Comparison of ENCODE assay signal across 1 cellular context in the genomic region with DNA sequence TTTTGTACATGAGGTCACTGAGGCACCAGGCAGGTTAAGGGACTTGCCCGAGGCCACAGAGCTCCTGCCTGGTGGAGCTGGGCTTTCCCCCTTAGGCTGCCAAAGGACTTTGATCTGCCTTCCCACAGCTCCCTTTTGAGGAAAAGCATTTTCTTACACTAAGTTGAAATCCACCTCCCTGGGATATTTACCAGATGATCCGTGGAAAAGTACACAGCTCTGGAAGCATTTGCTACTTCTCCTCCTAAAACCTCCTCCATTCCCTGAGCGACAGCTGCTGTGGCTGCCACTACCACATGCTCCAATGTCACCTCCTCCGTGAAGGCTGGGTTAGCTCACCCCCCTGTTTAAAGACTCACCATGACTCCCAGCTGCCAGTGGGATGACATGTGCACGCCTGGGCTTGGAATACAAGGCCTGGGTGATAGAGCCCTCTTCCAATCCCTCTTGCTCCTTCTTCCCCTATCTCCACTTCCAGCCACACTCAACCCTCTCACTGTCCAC.
A peak's percentile ranks its signal among the peaks of the same experiment; 100 is the strongest.
TF ChIP-seq lines count a peak whose summit lies in the region.

No MANE protein-coding gene starts in this region.

TF ChIP-seq in HepG2, 621 proteins besides CTCF, POLR2A, EP300 and RAD21 (continued from another document and continues in another):
- TF ChIP-seq, protein P1, sequence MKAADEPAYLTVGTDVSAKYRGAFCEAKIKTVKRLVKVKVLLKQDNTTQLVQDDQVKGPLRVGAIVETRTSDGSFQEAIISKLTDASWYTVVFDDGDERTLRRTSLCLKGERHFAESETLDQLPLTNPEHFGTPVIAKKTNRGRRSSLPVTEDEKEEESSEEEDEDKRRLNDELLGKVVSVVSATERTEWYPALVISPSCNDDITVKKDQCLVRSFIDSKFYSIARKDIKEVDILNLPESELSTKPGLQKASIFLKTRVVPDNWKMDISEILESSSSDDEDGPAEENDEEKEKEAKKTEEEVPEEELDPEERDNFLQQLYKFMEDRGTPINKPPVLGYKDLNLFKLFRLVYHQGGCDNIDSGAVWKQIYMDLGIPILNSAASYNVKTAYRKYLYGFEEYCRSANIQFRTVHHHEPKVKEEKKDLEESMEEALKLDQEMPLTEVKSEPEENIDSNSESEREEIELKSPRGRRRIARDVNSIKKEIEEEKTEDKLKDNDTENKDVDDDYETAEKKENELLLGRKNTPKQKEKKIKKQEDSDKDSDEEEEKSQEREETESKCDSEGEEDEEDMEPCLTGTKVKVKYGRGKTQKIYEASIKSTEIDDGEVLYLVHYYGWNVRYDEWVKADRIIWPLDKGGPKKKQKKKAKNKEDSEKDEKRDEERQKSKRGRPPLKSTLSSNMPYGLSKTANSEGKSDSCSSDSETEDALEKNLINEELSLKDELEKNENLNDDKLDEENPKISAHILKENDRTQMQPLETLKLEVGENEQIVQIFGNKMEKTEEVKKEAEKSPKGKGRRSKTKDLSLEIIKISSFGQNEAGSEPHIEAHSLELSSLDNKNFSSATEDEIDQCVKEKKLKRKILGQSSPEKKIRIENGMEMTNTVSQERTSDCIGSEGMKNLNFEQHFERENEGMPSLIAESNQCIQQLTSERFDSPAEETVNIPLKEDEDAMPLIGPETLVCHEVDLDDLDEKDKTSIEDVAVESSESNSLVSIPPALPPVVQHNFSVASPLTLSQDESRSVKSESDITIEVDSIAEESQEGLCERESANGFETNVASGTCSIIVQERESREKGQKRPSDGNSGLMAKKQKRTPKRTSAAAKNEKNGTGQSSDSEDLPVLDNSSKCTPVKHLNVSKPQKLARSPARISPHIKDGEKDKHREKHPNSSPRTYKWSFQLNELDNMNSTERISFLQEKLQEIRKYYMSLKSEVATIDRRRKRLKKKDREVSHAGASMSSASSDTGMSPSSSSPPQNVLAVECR (CRISPR knock-in tag; IDR thresholded peaks at IDR 0.05; ENCODE audit: borderline replicate concordance): peak; percentile 39; the same call in 1 of the 2 replicates
- TF ChIP-seq ZNF317 (CRISPR knock-in tag; IDR thresholded peaks at IDR 0.05): no peak
- peak; percentile 56; the same call in 1 of the 2 replicates for TF ChIP-seq ARNTL (CRISPR knock-in tag; IDR thresholded peaks at IDR 0.05)
- peak; percentile 58; the same call in 1 of the 2 replicates for TF ChIP-seq ZNF644 (CRISPR knock-in tag; IDR thresholded peaks at IDR 0.05; ENCODE audit: low read depth)
- no peak for TF ChIP-seq KLF9 (CRISPR knock-in tag; IDR thresholded peaks at IDR 0.05; ENCODE audit: low read depth)
- no peak for TF ChIP-seq ATF7-NPFF (CRISPR knock-in tag; IDR thresholded peaks at IDR 0.05; ENCODE audit: low read depth)
- TF ChIP-seq, protein P2, sequence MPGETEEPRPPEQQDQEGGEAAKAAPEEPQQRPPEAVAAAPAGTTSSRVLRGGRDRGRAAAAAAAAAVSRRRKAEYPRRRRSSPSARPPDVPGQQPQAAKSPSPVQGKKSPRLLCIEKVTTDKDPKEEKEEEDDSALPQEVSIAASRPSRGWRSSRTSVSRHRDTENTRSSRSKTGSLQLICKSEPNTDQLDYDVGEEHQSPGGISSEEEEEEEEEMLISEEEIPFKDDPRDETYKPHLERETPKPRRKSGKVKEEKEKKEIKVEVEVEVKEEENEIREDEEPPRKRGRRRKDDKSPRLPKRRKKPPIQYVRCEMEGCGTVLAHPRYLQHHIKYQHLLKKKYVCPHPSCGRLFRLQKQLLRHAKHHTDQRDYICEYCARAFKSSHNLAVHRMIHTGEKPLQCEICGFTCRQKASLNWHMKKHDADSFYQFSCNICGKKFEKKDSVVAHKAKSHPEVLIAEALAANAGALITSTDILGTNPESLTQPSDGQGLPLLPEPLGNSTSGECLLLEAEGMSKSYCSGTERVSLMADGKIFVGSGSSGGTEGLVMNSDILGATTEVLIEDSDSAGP (CRISPR knock-in tag; IDR thresholded peaks at IDR 0.05; ENCODE audit: borderline replicate concordance): no peak
- peak; percentile 45; the same call in 1 of the 2 replicates for TF ChIP-seq HNF4A (CRISPR knock-in tag; IDR thresholded peaks at IDR 0.05)
- no peak for TF ChIP-seq KDM2A (CRISPR knock-in tag; IDR thresholded peaks at IDR 0.05; ENCODE audit: borderline replicate concordance, low read depth)
- TF ChIP-seq, protein P3, sequence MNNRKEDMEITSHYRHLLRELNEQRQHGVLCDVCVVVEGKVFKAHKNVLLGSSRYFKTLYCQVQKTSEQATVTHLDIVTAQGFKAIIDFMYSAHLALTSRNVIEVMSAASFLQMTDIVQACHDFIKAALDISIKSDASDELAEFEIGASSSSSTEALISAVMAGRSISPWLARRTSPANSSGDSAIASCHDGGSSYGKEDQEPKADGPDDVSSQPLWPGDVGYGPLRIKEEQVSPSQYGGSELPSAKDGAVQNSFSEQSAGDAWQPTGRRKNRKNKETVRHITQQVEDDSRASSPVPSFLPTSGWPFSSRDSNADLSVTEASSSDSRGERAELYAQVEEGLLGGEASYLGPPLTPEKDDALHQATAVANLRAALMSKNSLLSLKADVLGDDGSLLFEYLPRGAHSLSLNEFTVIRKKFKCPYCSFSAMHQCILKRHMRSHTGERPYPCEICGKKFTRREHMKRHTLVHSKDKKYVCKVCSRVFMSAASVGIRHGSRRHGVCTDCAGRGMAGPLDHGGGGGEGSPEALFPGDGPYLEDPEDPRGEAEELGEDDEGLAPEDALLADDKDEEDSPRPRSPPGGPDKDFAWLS (CRISPR knock-in tag; IDR thresholded peaks at IDR 0.05; ENCODE audit: borderline replicate concordance): 0 out of 2 replicates have a peak, but pooled peaks have one; percentile 35
- no peak for TF ChIP-seq RXRB (CRISPR knock-in tag; IDR thresholded peaks at IDR 0.05; ENCODE audit: borderline replicate concordance)
- TF ChIP-seq, protein P4, sequence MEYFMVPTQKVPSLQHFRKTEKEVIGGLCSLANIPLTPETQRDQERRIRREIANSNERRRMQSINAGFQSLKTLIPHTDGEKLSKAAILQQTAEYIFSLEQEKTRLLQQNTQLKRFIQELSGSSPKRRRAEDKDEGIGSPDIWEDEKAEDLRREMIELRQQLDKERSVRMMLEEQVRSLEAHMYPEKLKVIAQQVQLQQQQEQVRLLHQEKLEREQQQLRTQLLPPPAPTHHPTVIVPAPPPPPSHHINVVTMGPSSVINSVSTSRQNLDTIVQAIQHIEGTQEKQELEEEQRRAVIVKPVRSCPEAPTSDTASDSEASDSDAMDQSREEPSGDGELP (IDR thresholded peaks at IDR 0.05; ENCODE audit: borderline replicate concordance, low read depth): peak; percentile 73; the same call in 1 of the 2 replicates
- TF ChIP-seq SALL1 (CRISPR knock-in tag; IDR thresholded peaks at IDR 0.05): peak; percentile 40; the same call in 1 of the 2 replicates
- TF ChIP-seq ZNF782 (CRISPR knock-in tag; IDR thresholded peaks at IDR 0.05; ENCODE audit: borderline replicate concordance): 0 out of 2 replicates have a peak, but pooled peaks have one; percentile 24
- no peak for TF ChIP-seq HDAC2 (CRISPR knock-in tag; IDR thresholded peaks at IDR 0.05)
- peak; percentile 94; the same call in 1 of the 2 replicates for TF ChIP-seq SIN3A (IDR thresholded peaks at IDR 0.05; ENCODE audit: borderline replicate concordance, low read depth, low read length)
- 0 out of 2 replicates have a peak, but pooled peaks have one; percentile 25 for TF ChIP-seq PHF21A (CRISPR knock-in tag; IDR thresholded peaks at IDR 0.05)
- 0 out of 2 replicates have a peak, but pooled peaks have one; percentile 38 for TF ChIP-seq PITX1 (CRISPR knock-in tag; IDR thresholded peaks at IDR 0.05)
- no peak for TF ChIP-seq SCMH1 (CRISPR knock-in tag; IDR thresholded peaks at IDR 0.05; ENCODE audit: borderline replicate concordance)
- TF ChIP-seq ZNF263 (CRISPR knock-in tag; IDR thresholded peaks at IDR 0.05): 0 out of 2 replicates have a peak, but pooled peaks have one; percentile 23
- TF ChIP-seq KDM5A (IDR thresholded peaks at IDR 0.05; ENCODE audit: borderline replicate concordance, low read length): no peak
- TF ChIP-seq ZKSCAN5 (CRISPR knock-in tag; IDR thresholded peaks at IDR 0.05): peak; percentile 85
- TF ChIP-seq FOSL2 (CRISPR knock-in tag; IDR thresholded peaks at IDR 0.05): peak; percentile 29; the same call in 1 of the 2 replicates
- 0 out of 2 replicates have a peak, but pooled peaks have one; percentile 18 for TF ChIP-seq HNF4G (IDR thresholded peaks at IDR 0.05; ENCODE audit: borderline replicate concordance, low read depth, low read length)
- TF ChIP-seq HNF4G (CRISPR knock-in tag; IDR thresholded peaks at IDR 0.05; ENCODE audit: borderline replicate concordance, low read depth): no peak
- TF ChIP-seq CREB1 (IDR thresholded peaks at IDR 0.05): no peak
- no peak for TF ChIP-seq CREB1 (CRISPR knock-in tag; IDR thresholded peaks at IDR 0.05)
- TF ChIP-seq MEIS1 (CRISPR knock-in tag; IDR thresholded peaks at IDR 0.05; ENCODE audit: borderline replicate concordance): 0 out of 2 replicates have a peak, but pooled peaks have one; percentile 25
- TF ChIP-seq TGIF2 (CRISPR knock-in tag; IDR thresholded peaks at IDR 0.05): peak; percentile 99
- peak; percentile 80 for TF ChIP-seq ZNF768 (CRISPR knock-in tag; IDR thresholded peaks at IDR 0.05)
- TF ChIP-seq, protein P5, sequence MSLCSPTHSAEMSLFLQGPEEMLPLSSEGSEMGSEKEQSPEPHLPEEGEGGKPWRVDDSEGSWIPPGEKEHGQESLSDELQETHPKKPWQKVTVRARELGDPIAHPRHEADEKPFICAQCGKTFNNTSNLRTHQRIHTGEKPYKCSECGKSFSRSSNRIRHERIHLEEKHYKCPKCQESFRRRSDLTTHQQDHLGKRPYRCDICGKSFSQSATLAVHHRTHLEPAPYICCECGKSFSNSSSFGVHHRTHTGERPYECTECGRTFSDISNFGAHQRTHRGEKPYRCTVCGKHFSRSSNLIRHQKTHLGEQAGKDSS (CRISPR knock-in tag; IDR thresholded peaks at IDR 0.05; ENCODE audit: borderline replicate concordance, low read depth): 0 out of 2 replicates have a peak, but pooled peaks have one; percentile 33
- TF ChIP-seq MXI1 (IDR thresholded peaks at IDR 0.05; ENCODE audit: borderline replicate concordance, low read depth, low read length): peak; percentile 96; the same call in 2 of the 3 replicates
- TF ChIP-seq, protein P6, sequence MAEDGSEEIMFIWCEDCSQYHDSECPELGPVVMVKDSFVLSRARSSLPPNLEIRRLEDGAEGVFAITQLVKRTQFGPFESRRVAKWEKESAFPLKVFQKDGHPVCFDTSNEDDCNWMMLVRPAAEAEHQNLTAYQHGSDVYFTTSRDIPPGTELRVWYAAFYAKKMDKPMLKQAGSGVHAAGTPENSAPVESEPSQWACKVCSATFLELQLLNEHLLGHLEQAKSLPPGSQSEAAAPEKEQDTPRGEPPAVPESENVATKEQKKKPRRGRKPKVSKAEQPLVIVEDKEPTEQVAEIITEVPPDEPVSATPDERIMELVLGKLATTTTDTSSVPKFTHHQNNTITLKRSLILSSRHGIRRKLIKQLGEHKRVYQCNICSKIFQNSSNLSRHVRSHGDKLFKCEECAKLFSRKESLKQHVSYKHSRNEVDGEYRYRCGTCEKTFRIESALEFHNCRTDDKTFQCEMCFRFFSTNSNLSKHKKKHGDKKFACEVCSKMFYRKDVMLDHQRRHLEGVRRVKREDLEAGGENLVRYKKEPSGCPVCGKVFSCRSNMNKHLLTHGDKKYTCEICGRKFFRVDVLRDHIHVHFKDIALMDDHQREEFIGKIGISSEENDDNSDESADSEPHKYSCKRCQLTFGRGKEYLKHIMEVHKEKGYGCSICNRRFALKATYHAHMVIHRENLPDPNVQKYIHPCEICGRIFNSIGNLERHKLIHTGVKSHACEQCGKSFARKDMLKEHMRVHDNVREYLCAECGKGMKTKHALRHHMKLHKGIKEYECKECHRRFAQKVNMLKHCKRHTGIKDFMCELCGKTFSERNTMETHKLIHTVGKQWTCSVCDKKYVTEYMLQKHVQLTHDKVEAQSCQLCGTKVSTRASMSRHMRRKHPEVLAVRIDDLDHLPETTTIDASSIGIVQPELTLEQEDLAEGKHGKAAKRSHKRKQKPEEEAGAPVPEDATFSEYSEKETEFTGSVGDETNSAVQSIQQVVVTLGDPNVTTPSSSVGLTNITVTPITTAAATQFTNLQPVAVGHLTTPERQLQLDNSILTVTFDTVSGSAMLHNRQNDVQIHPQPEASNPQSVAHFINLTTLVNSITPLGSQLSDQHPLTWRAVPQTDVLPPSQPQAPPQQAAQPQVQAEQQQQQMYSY (CRISPR knock-in tag; IDR thresholded peaks at IDR 0.05): no peak
- TF ChIP-seq ATF7 (IDR thresholded peaks at IDR 0.05): no peak
- TF ChIP-seq ATF7 (CRISPR knock-in tag; IDR thresholded peaks at IDR 0.05): 0 out of 2 replicates have a peak, but pooled peaks have one; percentile 41
- TF ChIP-seq ZNF264 (CRISPR knock-in tag; IDR thresholded peaks at IDR 0.05): 0 out of 2 replicates have a peak, but pooled peaks have one; percentile 30
- TF ChIP-seq ERF (CRISPR knock-in tag; IDR thresholded peaks at IDR 0.05): 0 out of 2 replicates have a peak, but pooled peaks have one; percentile 18
- 0 out of 2 replicates have a peak, but pooled peaks have one; percentile 35 for TF ChIP-seq GTF3A (CRISPR knock-in tag; conservative IDR thresholded peaks at IDR 0.05)
- TF ChIP-seq, protein P7, sequence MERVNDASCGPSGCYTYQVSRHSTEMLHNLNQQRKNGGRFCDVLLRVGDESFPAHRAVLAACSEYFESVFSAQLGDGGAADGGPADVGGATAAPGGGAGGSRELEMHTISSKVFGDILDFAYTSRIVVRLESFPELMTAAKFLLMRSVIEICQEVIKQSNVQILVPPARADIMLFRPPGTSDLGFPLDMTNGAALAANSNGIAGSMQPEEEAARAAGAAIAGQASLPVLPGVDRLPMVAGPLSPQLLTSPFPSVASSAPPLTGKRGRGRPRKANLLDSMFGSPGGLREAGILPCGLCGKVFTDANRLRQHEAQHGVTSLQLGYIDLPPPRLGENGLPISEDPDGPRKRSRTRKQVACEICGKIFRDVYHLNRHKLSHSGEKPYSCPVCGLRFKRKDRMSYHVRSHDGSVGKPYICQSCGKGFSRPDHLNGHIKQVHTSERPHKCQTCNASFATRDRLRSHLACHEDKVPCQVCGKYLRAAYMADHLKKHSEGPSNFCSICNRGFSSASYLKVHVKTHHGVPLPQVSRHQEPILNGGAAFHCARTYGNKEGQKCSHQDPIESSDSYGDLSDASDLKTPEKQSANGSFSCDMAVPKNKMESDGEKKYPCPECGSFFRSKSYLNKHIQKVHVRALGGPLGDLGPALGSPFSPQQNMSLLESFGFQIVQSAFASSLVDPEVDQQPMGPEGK (CRISPR knock-in tag; IDR thresholded peaks at IDR 0.05): peak; percentile 66
- TF ChIP-seq NFIC (IDR thresholded peaks at IDR 0.05; ENCODE audit: low read length): no peak
- TF ChIP-seq ZSCAN20 (CRISPR knock-in tag; IDR thresholded peaks at IDR 0.05; ENCODE audit: borderline replicate concordance): no peak
- TF ChIP-seq, protein P8, sequence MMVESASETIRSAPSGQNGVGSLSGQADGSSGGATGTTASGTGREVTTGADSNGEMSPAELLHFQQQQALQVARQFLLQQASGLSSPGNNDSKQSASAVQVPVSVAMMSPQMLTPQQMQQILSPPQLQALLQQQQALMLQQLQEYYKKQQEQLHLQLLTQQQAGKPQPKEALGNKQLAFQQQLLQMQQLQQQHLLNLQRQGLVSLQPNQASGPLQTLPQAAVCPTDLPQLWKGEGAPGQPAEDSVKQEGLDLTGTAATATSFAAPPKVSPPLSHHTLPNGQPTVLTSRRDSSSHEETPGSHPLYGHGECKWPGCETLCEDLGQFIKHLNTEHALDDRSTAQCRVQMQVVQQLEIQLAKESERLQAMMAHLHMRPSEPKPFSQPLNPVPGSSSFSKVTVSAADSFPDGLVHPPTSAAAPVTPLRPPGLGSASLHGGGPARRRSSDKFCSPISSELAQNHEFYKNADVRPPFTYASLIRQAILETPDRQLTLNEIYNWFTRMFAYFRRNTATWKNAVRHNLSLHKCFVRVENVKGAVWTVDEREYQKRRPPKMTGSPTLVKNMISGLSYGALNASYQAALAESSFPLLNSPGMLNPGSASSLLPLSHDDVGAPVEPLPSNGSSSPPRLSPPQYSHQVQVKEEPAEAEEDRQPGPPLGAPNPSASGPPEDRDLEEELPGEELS (CRISPR knock-in tag; IDR thresholded peaks at IDR 0.05): 0 out of 2 replicates have a peak, but pooled peaks have one; percentile 27
- peak; percentile 94 for TF ChIP-seq SAP130 (CRISPR knock-in tag; IDR thresholded peaks at IDR 0.05; ENCODE audit: low read depth)
